Comparison of ENCODE assay signal across 28 cellular contexts in genomic region chr1:218294531-218294930, GRCh38. TPM values are rescaled to one million over a fixed set of nuclear protein-coding genes. Genes with fewer than 3 reads are reported as not detected.
DNase-seq lines count a peak whose midpoint lies in the region; ATAC-seq and TF ChIP-seq lines count a peak whose summit lies in the region.
"Had no signal": no experiment of that assay in that cellular context is flagged by ENCODE, and none has a peak within 500 bp of the region (broad histone marks: within the 10 kb centered on the region; RNA-seq: fewer than 3 reads in every experiment).

No MANE protein-coding gene starts in this region.

- no peaks in the 10 kb centered on the region for H3K9me3 ChIP-seq in H9 (ENCODE audit: control insufficient read depth, low read depth, low read length)
- H3K9me3 ChIP-seq: A549; BLaER1 treated with 17β-estradiol and CSF1 and Interleukin-3, amounts not matched to agents 10 nM and 100 nM; heart right ventricle; psoas muscle; suprapubic skin had no signal

- H3K9me3 Mint-ChIP-seq in H9 = no peaks in the 10 kb centered on the region
- no peaks in the 10 kb centered on the region for H3K9me3 Mint-ChIP-seq in stimulated activated naive B cell treated with anti-CD40 and anti-IgM and Interleukin-4, amounts not matched to agents 10 μg/mL and 1 μg/mL and 100 μg/mL, for 72 hours
- no peaks in the 10 kb centered on the region for H3K9me3 Mint-ChIP-seq in nephron progenitor cell
- H3K9me3 Mint-ChIP-seq: activated CD4-positive, alpha-beta T cell treated with anti-CD3 and anti-CD28 coated beads, Interleukin-2, amount 10 ng/mL, durations not matched to agents 24 days and 14 days; memory B cell had no signal

- no CpG with 5 or more reads among the region's 3 CpGs for WGBS in H9 (ENCODE audit: extremely low coverage, insufficient read length, low lambda C conversion rate)

- no peaks in the 10 kb centered on the region for H3K27me3 Mint-ChIP-seq in H9 (ENCODE audit: low read depth)
- no peaks in the 10 kb centered on the region for H3K27me3 Mint-ChIP-seq in stimulated activated naive B cell treated with anti-CD40 and anti-IgM and Interleukin-4, amounts not matched to agents 10 μg/mL and 1 μg/mL and 100 μg/mL, for 72 hours
- H3K27me3 Mint-ChIP-seq in nephron progenitor cell (ENCODE audit: low read depth, poor library complexity) = no peaks in the 10 kb centered on the region
- H3K27me3 Mint-ChIP-seq: activated CD4-positive, alpha-beta T cell treated with anti-CD3 and anti-CD28 coated beads, Interleukin-2, amount 10 ng/mL, durations not matched to agents 24 days and 14 days; memory B cell had no signal

- H3K4me3 Mint-ChIP-seq in H9 (no peak overlapping the region), nephron progenitor cell (no peak overlapping the region)
- H3K4me3 Mint-ChIP-seq in stimulated activated naive B cell treated with anti-CD40 and anti-IgM and Interleukin-4, amounts not matched to agents 10 μg/mL and 1 μg/mL and 100 μg/mL, for 72 hours = no peak overlapping the region
- H3K4me3 Mint-ChIP-seq: activated CD4-positive, alpha-beta T cell treated with anti-CD3 and anti-CD28 coated beads, Interleukin-2, amount 10 ng/mL, durations not matched to agents 24 days and 14 days; memory B cell had no signal

- DNase-seq in AG10803 (ENCODE audit: low read depth) = peak; percentile 60
- DNase-seq in H9 = no peak
- DNase-seq in fibroblast of the aortic adventitia (ENCODE audit: low read depth) = peak; percentile 19
- DNase-seq in stimulated activated naive B cell treated with anti-CD40 and anti-IgM and Interleukin-4, amounts not matched to agents 10 μg/mL and 1 μg/mL and 100 μg/mL, for 72 hours = no peak
- DNase-seq in amniotic stem cell (lab: John Stamatoyannopoulos, UW) = no peak
- no peak for DNase-seq in nephron progenitor cell
- DNase-seq: activated CD4-positive, alpha-beta T cell treated with anti-CD3 and anti-CD28 coated beads, Interleukin-2, amount 10 ng/mL, durations not matched to agents 24 days and 14 days; activated naive CD4-positive, alpha-beta T cell treated with Interleukin-2 at 50 U/mL for 16 hours; activated T-cell treated with anti-CD3 and anti-CD28 coated beads, Interleukin-2, amount 50 U/mL, for 48 hours; amygdala; cortex of kidney; heart right ventricle; left cardiac atrium; NCI-H1105; NCI-H2029 treated with DMSO at 0.1 percent for 48 hours; NCI-H226; psoas muscle; RPMI8226; stimulated activated CD4-positive, alpha-beta T cell treated with anti-CD3 and anti-CD28 coated beads, Interleukin-1b, Interleukin-23, amount 100 ng/mL, for 48 hours had no signal

- H3K18ac ChIP-seq in H9 (ENCODE audit: insufficient read length, low read depth, low read length) = no peak overlapping the region

- 0 out of 7 replicates have a peak overlapping the region, but pooled peaks of 2 of the 3 experiments have one; percentile 11 to 18 for H3K27ac Mint-ChIP-seq in H9
- no peak overlapping the region for H3K27ac Mint-ChIP-seq in stimulated activated naive B cell treated with anti-CD40 and anti-IgM and Interleukin-4, amounts not matched to agents 10 μg/mL and 1 μg/mL and 100 μg/mL, for 72 hours
- H3K27ac Mint-ChIP-seq in nephron progenitor cell = no peak overlapping the region
- H3K27ac Mint-ChIP-seq: activated CD4-positive, alpha-beta T cell treated with anti-CD3 and anti-CD28 coated beads, Interleukin-2, amount 10 ng/mL, durations not matched to agents 24 days and 14 days; memory B cell had no signal

- peaks cover 7% of the 10 kb centered on the region; the same call in 1 of the 2 replicates for H3K79me2 ChIP-seq in H9 (ENCODE audit: insufficient read depth, low read length)

- H3K56ac ChIP-seq in H9 (ENCODE audit: insufficient read length, low read depth, low read length) = no peak overlapping the region

- no peak overlapping the region for H4K91ac ChIP-seq in H9 (ENCODE audit: insufficient read length, low read depth, low read length)

- no peak overlapping the region for H2BK5ac ChIP-seq in H9 (ENCODE audit: insufficient read length, low read length)

- TF ChIP-seq CTCF in AG10803 (conservative IDR thresholded peaks at IDR 0.05; ENCODE audit: low read length) (no peak), H9 (conservative IDR thresholded peaks at IDR 0.05) (no peak), fibroblast of the aortic adventitia (IDR thresholded peaks at IDR 0.05; ENCODE audit: insufficient read depth, low read length) (no peak), nephron progenitor cell (IDR thresholded peaks at IDR 0.05) (no peak)

- H3K14ac ChIP-seq in H9 (ENCODE audit: insufficient read depth, low read length) = no peak overlapping the region

- no peak overlapping the region for H2BK20ac ChIP-seq in H9 (ENCODE audit: low read depth, low read length, poor library complexity, severe bottlenecking)

- H3T11ph ChIP-seq in H9 (ENCODE audit: low read length) = no peak overlapping the region

- H2BK12ac ChIP-seq in H9 (ENCODE audit: insufficient read length, low read depth, low read length) = no peak overlapping the region

- no peak overlapping the region for H3K4ac ChIP-seq in H9 (ENCODE audit: low read depth, low read length)

- peaks cover 3% of the 10 kb centered on the region; the same call in 1 of the 2 replicates for H3K4me1 ChIP-seq in H9 (ENCODE audit: insufficient read depth, low read length)
- H3K4me1 ChIP-seq: suprapubic skin had no signal

- H3K27me3 ChIP-seq in H9 (ENCODE audit: insufficient read depth, low read length) = no peaks in the 10 kb centered on the region
- H3K27me3 ChIP-seq: BLaER1 treated with 17β-estradiol and CSF1 and Interleukin-3, amounts not matched to agents 10 nM and 100 nM; heart right ventricle; suprapubic skin had no signal

- H2AFZ ChIP-seq in H9 (ENCODE audit: low read length) = no peak overlapping the region

- H3K27ac ChIP-seq in H9 (ENCODE audit: insufficient read length, low read depth, low read length) = no peak overlapping the region
- H3K27ac ChIP-seq: A549; BLaER1 treated with 17β-estradiol and CSF1 and Interleukin-3, amounts not matched to agents 10 nM and 100 nM; heart right ventricle; psoas muscle; skin epidermis; suprapubic skin; VCaP had no signal

- H3K23me2 ChIP-seq in H9 (ENCODE audit: insufficient read length, low read depth, low read length, poor library complexity, severe bottlenecking) = no peaks in the 10 kb centered on the region

- no peaks in the 10 kb centered on the region for H4K20me1 ChIP-seq in H9 (ENCODE audit: control insufficient read depth, insufficient read depth, insufficient read length)

- no peaks in the 10 kb centered on the region for H3K79me1 ChIP-seq in H9 (ENCODE audit: insufficient read depth, low read depth, low read length, poor library complexity, severe bottlenecking)

- H2AK5ac ChIP-seq in H9 (ENCODE audit: insufficient read length, low read length) = no peak overlapping the region

- H4K8ac ChIP-seq in H9 (replicated peaks; ENCODE audit: insufficient read length, low read depth, low read length) = no peak overlapping the region

- ATAC-seq in SK-N-SH treated with all-trans-retinoic acid at 6 μM for 48 hours = peak; percentile 18; the same call in 2 of the 3 replicates
- no peak for ATAC-seq in stimulated activated naive B cell treated with anti-CD40 and anti-IgM and Interleukin-4, amounts not matched to agents 10 μg/mL and 1 μg/mL and 100 μg/mL, for 72 hours (replicated peaks)
- no peak for ATAC-seq in HG03135 (IDR thresholded peaks at IDR 0.05; ENCODE audit: unreplicated experiment)
- ATAC-seq: A549, heart right ventricle, left cardiac atrium, psoas muscle had no signal

- peaks cover 51% of the 10 kb centered on the region in 2 experiments for H3K4me1 Mint-ChIP-seq in H9
- peaks cover 12 to 19% of the 10 kb centered on the region in 2 donors for H3K4me1 Mint-ChIP-seq in stimulated activated naive B cell treated with anti-CD40 and anti-IgM and Interleukin-4, amounts not matched to agents 10 μg/mL and 1 μg/mL and 100 μg/mL, for 72 hours
- H3K4me1 Mint-ChIP-seq in nephron progenitor cell = peaks cover 13% of the 10 kb centered on the region
- H3K4me1 Mint-ChIP-seq: activated CD4-positive, alpha-beta T cell treated with anti-CD3 and anti-CD28 coated beads, Interleukin-2, amount 10 ng/mL, durations not matched to agents 24 days and 14 days had no signal

- H3K23ac ChIP-seq in H9 (ENCODE audit: insufficient read length, low read depth, low read length) = no peak overlapping the region

- no peak overlapping the region for H3K4me2 ChIP-seq in H9 (ENCODE audit: insufficient read depth, insufficient read length, low read length)
- H3K4me2 ChIP-seq: A549; BLaER1 treated with 17β-estradiol and CSF1 and Interleukin-3, amounts not matched to agents 10 nM and 100 nM had no signal

- H2BK15ac ChIP-seq in H9 (ENCODE audit: low read depth, low read length) = no peak overlapping the region

- H3K9ac ChIP-seq in H9 (ENCODE audit: extremely low read depth, insufficient read length, low read length) = no peak overlapping the region
- H3K9ac ChIP-seq: BLaER1 treated with 17β-estradiol and CSF1 and Interleukin-3, amounts not matched to agents 10 nM and 100 nM had no signal

- H3K36me3 Mint-ChIP-seq in H9 (ENCODE audit: insufficient read depth in 1 of 3, low read depth in 3 of 3) = peaks cover 10 to 14% (median 10%) of the 10 kb centered on the region in 3 experiments; a peak in 6 of 7 replicates
- H3K36me3 Mint-ChIP-seq in stimulated activated naive B cell treated with anti-CD40 and anti-IgM and Interleukin-4, amounts not matched to agents 10 μg/mL and 1 μg/mL and 100 μg/mL, for 72 hours = peaks cover 11 to 15% of the 10 kb centered on the region in 2 donors
- H3K36me3 Mint-ChIP-seq in nephron progenitor cell (ENCODE audit: low read depth) = no peaks in the 10 kb centered on the region

- no peak overlapping the region for H4K5ac ChIP-seq in H9 (ENCODE audit: insufficient read length, low read depth, low read length)

- H2BK120ac ChIP-seq in H9 (ENCODE audit: low read depth, low read length, poor library complexity, severe bottlenecking) = no peak overlapping the region

- H3K4me3 ChIP-seq in AG10803 (ENCODE audit: low read length) (no peak overlapping the region), fibroblast of the aortic adventitia (ENCODE audit: low read depth, low read length) (no peak overlapping the region)
- H3K4me3 ChIP-seq: A549; BLaER1 treated with 17β-estradiol and CSF1 and Interleukin-3, amounts not matched to agents 10 nM and 100 nM; heart right ventricle; psoas muscle; skin epidermis; suprapubic skin had no signal

RNA-seq across cellular contexts. Expression of gene RRP15, which starts 9.4 kb away (rescaled TPM):
- 48.7 and 54.0 TPM in 2 replicates for total RNA-seq in H9 (2021)
- total RNA-seq in fibroblast of the aortic adventitia (ENCODE audit: low replicate concordance) = 10.0 and 20.4 TPM in 2 replicates

RNA-seq across cellular contexts. Expression of gene TGFB2, which starts 50.6 kb away (rescaled TPM):
- 0.13 TPM in 1 of 2 replicates, not detected in the other for total RNA-seq in H9 (2021)
- total RNA-seq in fibroblast of the aortic adventitia (ENCODE audit: low replicate concordance) = 0.82 and 13.5 TPM in 2 replicates
- total RNA-seq: activated CD4-positive, alpha-beta T cell treated with anti-CD3 and anti-CD28 coated beads, Interleukin-2, amount 10 ng/mL, durations not matched to agents 24 days and 14 days; T-helper 2 cell treated with Interferon-gamma antibody and Interleukin-4, amounts not matched to agents 100 ng/mL and 5 ng/mL, for 36 hours had no signal

Comparison
In these comparisons a context has a peak if more than half of its experiments do, and no peak if none do; other contexts are left out.
1. DNase-seq: peak in AG10803 (single experiment) and fibroblast of the aortic adventitia (single experiment); none in H9 (single experiment), stimulated activated naive B cell treated with anti-CD40 and anti-IgM and Interleukin-4, amounts not matched to agents 10 μg/mL and 1 μg/mL and 100 μg/mL, for 72 hours (single experiment), amniotic stem cell (single experiment) and nephron progenitor cell (single experiment).
2. H3K27ac Mint-ChIP-seq: peak in H9 (2 of 3); none in stimulated activated naive B cell treated with anti-CD40 and anti-IgM and Interleukin-4, amounts not matched to agents 10 μg/mL and 1 μg/mL and 100 μg/mL, for 72 hours (single experiment) and nephron progenitor cell (single experiment).